In the genomic region with DNA sequence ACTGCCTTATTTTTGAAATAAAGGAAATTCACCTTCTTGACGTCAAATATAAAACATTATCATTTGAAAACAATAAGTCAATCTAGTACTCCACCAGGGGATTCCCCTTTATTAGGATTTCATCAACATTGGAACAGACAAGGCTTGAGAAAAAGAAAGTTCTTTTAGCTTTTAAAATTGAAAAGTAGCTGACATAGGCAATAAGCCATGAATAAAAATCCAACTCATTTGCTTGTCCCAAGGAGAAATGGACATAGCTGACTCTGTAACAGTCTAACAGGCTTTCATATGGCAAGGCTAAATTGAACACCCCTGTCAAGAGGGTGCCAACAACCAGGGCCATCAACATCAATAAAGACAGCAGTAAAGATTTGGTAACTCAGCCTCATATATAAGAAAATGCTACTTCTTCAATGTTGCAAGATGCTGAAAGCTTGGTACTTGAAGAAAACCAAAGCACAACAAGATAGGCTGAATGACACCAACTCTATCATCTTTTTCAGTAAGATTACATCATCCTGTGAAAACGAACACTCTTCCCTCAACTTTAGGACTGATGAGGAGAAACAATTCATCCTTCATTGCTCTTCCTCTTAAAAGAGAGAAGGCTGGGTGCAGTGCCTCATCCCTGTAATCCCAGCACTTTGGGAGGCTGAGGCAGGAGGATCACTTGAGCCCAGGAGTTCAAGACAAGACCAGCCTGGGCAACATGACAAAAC, we compare ENCODE assay signal across 1 cellular context.
A peak's percentile ranks its signal among the peaks of the same experiment; 100 is the strongest.
TF ChIP-seq lines count a peak whose summit lies in the region.

No MANE protein-coding gene starts in this region.

TF ChIP-seq in K562, 482 proteins besides CTCF, POLR2A, EP300 and RAD21 (continued from another document):
- TF ChIP-seq, protein P1, sequence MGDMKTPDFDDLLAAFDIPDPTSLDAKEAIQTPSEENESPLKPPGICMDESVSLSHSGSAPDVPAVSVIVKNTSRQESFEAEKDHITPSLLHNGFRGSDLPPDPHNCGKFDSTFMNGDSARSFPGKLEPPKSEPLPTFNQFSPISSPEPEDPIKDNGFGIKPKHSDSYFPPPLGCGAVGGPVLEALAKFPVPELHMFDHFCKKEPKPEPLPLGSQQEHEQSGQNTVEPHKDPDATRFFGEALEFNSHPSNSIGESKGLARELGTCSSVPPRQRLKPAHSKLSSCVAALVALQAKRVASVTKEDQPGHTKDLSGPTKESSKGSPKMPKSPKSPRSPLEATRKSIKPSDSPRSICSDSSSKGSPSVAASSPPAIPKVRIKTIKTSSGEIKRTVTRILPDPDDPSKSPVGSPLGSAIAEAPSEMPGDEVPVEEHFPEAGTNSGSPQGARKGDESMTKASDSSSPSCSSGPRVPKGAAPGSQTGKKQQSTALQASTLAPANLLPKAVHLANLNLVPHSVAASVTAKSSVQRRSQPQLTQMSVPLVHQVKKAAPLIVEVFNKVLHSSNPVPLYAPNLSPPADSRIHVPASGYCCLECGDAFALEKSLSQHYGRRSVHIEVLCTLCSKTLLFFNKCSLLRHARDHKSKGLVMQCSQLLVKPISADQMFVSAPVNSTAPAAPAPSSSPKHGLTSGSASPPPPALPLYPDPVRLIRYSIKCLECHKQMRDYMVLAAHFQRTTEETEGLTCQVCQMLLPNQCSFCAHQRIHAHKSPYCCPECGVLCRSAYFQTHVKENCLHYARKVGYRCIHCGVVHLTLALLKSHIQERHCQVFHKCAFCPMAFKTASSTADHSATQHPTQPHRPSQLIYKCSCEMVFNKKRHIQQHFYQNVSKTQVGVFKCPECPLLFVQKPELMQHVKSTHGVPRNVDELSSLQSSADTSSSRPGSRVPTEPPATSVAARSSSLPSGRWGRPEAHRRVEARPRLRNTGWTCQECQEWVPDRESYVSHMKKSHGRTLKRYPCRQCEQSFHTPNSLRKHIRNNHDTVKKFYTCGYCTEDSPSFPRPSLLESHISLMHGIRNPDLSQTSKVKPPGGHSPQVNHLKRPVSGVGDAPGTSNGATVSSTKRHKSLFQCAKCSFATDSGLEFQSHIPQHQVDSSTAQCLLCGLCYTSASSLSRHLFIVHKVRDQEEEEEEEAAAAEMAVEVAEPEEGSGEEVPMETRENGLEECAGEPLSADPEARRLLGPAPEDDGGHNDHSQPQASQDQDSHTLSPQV (IDR thresholded peaks at IDR 0.05): no peak
- TF ChIP-seq, protein P2, sequence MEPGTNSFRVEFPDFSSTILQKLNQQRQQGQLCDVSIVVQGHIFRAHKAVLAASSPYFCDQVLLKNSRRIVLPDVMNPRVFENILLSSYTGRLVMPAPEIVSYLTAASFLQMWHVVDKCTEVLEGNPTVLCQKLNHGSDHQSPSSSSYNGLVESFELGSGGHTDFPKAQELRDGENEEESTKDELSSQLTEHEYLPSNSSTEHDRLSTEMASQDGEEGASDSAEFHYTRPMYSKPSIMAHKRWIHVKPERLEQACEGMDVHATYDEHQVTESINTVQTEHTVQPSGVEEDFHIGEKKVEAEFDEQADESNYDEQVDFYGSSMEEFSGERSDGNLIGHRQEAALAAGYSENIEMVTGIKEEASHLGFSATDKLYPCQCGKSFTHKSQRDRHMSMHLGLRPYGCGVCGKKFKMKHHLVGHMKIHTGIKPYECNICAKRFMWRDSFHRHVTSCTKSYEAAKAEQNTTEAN (CRISPR knock-in tag; IDR thresholded peaks at IDR 0.05): no peak
- TF ChIP-seq FOXM1 (IDR thresholded peaks at IDR 0.05; ENCODE audit: low read depth) (no peak), FOXM1 (CRISPR knock-in tag; IDR thresholded peaks at IDR 0.05; ENCODE audit: low read depth) (no peak), JUND (IDR thresholded peaks at IDR 0.05; ENCODE audit: borderline replicate concordance, low read depth, low read length) (0 out of 2 replicates have a peak, but pooled peaks have one; percentile 18), JUND (tag; IDR thresholded peaks at IDR 0.05; ENCODE audit: borderline replicate concordance, low read depth, low read length) (0 out of 3 replicates have a peak, but pooled peaks have one; percentile 41), RFX1 (IDR thresholded peaks at IDR 0.05) (no peak), U2AF2 (optimal IDR thresholded peaks at IDR 0.05; ENCODE audit: low read depth, low read length) (no peak), FOXJ2 (tag; IDR thresholded peaks at IDR 0.05) (peak; percentile 52; the same call in 1 of the 2 replicates), TRIM24 (IDR thresholded peaks at IDR 0.05) (peak in 1 of 2 experiments; percentile 82; a peak in 1 of 4 replicates), FOXK2 (conservative IDR thresholded peaks at IDR 0.05 in 1 of 2, IDR thresholded peaks at IDR 0.05 in 1 of 2; ENCODE audit: low read depth in 2 of 2) (no peak), ZNF121 (CRISPR knock-in tag; conservative IDR thresholded peaks at IDR 0.05) (no peak), C11orf30 (IDR thresholded peaks at IDR 0.05; ENCODE audit: low read depth) (peak; percentile 32; the same call in 1 of the 2 replicates), MIER1 (IDR thresholded peaks at IDR 0.05; ENCODE audit: low read depth) (no peak), RFX5 (IDR thresholded peaks at IDR 0.05; ENCODE audit: low read depth, low read length) (no peak), RBM14 (IDR thresholded peaks at IDR 0.05; ENCODE audit: borderline replicate concordance, insufficient read depth, low read depth, low read length) (no peak), DACH1 (IDR thresholded peaks at IDR 0.05; ENCODE audit: partially characterized antibody) (no peak), SMAD1 (IDR thresholded peaks at IDR 0.05; ENCODE audit: low read depth, low read length, partially characterized antibody) (no peak)
- TF ChIP-seq, protein P3, sequence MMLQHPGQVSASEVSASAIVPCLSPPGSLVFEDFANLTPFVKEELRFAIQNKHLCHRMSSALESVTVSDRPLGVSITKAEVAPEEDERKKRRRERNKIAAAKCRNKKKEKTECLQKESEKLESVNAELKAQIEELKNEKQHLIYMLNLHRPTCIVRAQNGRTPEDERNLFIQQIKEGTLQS (IDR thresholded peaks at IDR 0.05): peak; percentile 87
- TF ChIP-seq, protein P3 (CRISPR knock-in tag; conservative IDR thresholded peaks at IDR 0.05): no peak
- TF ChIP-seq, protein P4, sequence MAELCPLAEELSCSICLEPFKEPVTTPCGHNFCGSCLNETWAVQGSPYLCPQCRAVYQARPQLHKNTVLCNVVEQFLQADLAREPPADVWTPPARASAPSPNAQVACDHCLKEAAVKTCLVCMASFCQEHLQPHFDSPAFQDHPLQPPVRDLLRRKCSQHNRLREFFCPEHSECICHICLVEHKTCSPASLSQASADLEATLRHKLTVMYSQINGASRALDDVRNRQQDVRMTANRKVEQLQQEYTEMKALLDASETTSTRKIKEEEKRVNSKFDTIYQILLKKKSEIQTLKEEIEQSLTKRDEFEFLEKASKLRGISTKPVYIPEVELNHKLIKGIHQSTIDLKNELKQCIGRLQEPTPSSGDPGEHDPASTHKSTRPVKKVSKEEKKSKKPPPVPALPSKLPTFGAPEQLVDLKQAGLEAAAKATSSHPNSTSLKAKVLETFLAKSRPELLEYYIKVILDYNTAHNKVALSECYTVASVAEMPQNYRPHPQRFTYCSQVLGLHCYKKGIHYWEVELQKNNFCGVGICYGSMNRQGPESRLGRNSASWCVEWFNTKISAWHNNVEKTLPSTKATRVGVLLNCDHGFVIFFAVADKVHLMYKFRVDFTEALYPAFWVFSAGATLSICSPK (IDR thresholded peaks at IDR 0.05; ENCODE audit: borderline replicate concordance): no peak
- TF ChIP-seq, protein P5, sequence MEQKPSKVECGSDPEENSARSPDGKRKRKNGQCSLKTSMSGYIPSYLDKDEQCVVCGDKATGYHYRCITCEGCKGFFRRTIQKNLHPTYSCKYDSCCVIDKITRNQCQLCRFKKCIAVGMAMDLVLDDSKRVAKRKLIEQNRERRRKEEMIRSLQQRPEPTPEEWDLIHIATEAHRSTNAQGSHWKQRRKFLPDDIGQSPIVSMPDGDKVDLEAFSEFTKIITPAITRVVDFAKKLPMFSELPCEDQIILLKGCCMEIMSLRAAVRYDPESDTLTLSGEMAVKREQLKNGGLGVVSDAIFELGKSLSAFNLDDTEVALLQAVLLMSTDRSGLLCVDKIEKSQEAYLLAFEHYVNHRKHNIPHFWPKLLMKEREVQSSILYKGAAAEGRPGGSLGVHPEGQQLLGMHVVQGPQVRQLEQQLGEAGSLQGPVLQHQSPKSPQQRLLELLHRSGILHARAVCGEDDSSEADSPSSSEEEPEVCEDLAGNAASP (IDR thresholded peaks at IDR 0.05): no peak
- TF ChIP-seq, protein P6, sequence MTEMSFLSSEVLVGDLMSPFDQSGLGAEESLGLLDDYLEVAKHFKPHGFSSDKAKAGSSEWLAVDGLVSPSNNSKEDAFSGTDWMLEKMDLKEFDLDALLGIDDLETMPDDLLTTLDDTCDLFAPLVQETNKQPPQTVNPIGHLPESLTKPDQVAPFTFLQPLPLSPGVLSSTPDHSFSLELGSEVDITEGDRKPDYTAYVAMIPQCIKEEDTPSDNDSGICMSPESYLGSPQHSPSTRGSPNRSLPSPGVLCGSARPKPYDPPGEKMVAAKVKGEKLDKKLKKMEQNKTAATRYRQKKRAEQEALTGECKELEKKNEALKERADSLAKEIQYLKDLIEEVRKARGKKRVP (CRISPR knock-in tag; IDR thresholded peaks at IDR 0.05): peak; percentile 68
